13 cellular contexts compared by ENCODE assay signal in the genomic region with DNA sequence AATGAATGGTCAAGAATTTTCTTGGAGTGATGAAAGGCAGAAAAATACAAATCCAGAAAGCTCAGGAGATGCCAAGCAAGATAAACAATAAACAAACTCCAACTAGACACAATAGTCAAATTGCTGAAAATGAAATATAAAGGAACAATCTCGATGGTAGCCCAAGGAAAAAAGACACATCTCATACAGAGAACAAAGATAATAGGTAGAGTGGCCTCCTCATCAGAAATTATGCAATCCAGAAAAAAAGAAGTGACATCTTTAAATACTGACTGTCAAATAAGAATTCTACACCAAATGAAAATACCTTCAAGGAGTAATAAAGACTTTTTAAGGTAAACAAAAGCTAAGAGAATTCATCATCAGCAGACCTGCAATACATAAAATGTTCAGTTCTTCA.
DNase-seq lines count a peak whose midpoint lies in the region; ATAC-seq and TF ChIP-seq lines count a peak whose summit lies in the region.
"Had no signal": no experiment of that assay in that cellular context is flagged by ENCODE, and none has a peak within 500 bp of the region (broad histone marks: within the 10 kb centered on the region; RNA-seq: fewer than 3 reads in every experiment).

No MANE protein-coding gene starts in this region.

- H3K9ac ChIP-seq in OCI-LY1 (ENCODE audit: low read length), result peak overlapping the region; percentile 92; the same call in 1 of the 2 replicates
- H3K9ac ChIP-seq: GM23248 had no signal

- H3K27ac ChIP-seq in cardiac muscle cell, result peak overlapping the region; percentile 2
- no peak overlapping the region for H3K27ac ChIP-seq in right atrium auricular region
- peak overlapping the region; percentile 100 for H3K27ac ChIP-seq in OCI-LY1 (ENCODE audit: low read depth, low read length, poor library complexity, severe bottlenecking)
- H3K27ac ChIP-seq: C4-2B, GM23248 had no signal

- no peaks in the 10 kb centered on the region for H3K9me2 ChIP-seq in OCI-LY1 (ENCODE audit: low read depth, low read length)

- H3K27ac Mint-ChIP-seq in effector memory CD8-positive, alpha-beta T cell, result peak overlapping the region; percentile 95
- peak overlapping the region; percentile 4 for H3K27ac Mint-ChIP-seq in type B pancreatic cell

- intact Hi-C loops in sciatic nerve (cut with DNase I), result no loop called here

- no peaks in the 10 kb centered on the region for H3K36me3 ChIP-seq in cardiac muscle cell
- H3K36me3 ChIP-seq in right atrium auricular region, result no peaks in the 10 kb centered on the region
- H3K36me3 ChIP-seq in OCI-LY1 (ENCODE audit: insufficient read depth, low read length), result peaks cover 13% of the 10 kb centered on the region

- peaks cover 22% of the 10 kb centered on the region for H3K4me1 ChIP-seq in cardiac muscle cell (ENCODE audit: low read depth)
- peaks cover 0 to 29% of the 10 kb centered on the region in 2 donors for H3K4me1 ChIP-seq in right atrium auricular region
- H3K4me1 ChIP-seq in OCI-LY1 (ENCODE audit: insufficient read depth, low read length, severe bottlenecking), result peaks cover 49% of the 10 kb centered on the region

- no peaks in the 10 kb centered on the region for H3K9me3 Mint-ChIP-seq in effector memory CD8-positive, alpha-beta T cell
- no peaks in the 10 kb centered on the region for H3K9me3 Mint-ChIP-seq in type B pancreatic cell

- H3K27me3 Mint-ChIP-seq in effector memory CD8-positive, alpha-beta T cell, result no peaks in the 10 kb centered on the region
- H3K27me3 Mint-ChIP-seq in type B pancreatic cell, result no peaks in the 10 kb centered on the region

- no peak overlapping the region for H3K4me3 ChIP-seq in cardiac muscle cell
- H3K4me3 ChIP-seq in right atrium auricular region, result no peak overlapping the region
- no peak overlapping the region for H3K4me3 ChIP-seq in OCI-LY1 (ENCODE audit: low read depth, low read length, poor library complexity, severe bottlenecking)
- H3K4me3 ChIP-seq: GM23248 had no signal

- H3K27me3 ChIP-seq in cardiac muscle cell (no peaks in the 10 kb centered on the region), right atrium auricular region (no peaks in the 10 kb centered on the region), OCI-LY1 (ENCODE audit: insufficient read depth, low read length) (no peaks in the 10 kb centered on the region)

- H3K9me3 ChIP-seq in cardiac muscle cell (ENCODE audit: low read depth), result no peaks in the 10 kb centered on the region
- H3K9me3 ChIP-seq in right atrium auricular region, result no peaks in the 10 kb centered on the region
- no peaks in the 10 kb centered on the region for H3K9me3 ChIP-seq in OCI-LY1 (ENCODE audit: low read length)

- H4K20me1 ChIP-seq in OCI-LY1 (ENCODE audit: insufficient read depth, low read length), result no peaks in the 10 kb centered on the region

- no peaks in the 10 kb centered on the region for H3K79me2 ChIP-seq in OCI-LY1 (ENCODE audit: insufficient read depth, low read length)

- ATAC-seq in effector memory CD8-positive, alpha-beta T cell (replicated peaks), result no peak
- ATAC-seq in sciatic nerve, result no peak
- no peak for ATAC-seq in HG03432 (IDR thresholded peaks at IDR 0.05; ENCODE audit: unreplicated experiment)

- H2AFZ ChIP-seq in OCI-LY1 (ENCODE audit: low read length), result no peak overlapping the region

- peaks cover 22 to 24% of the 10 kb centered on the region in 2 donors for H3K4me1 Mint-ChIP-seq in effector memory CD8-positive, alpha-beta T cell (ENCODE audit: low read depth in 2 of 2)
- H3K4me1 Mint-ChIP-seq in type B pancreatic cell (ENCODE audit: unreplicated experiment), result peaks cover 15% of the 10 kb centered on the region

- DNase-seq in cardiac muscle cell (ENCODE audit: low read depth in 1 of 2, low spot score in 1 of 2), result no peak
- DNase-seq in right atrium auricular region (ENCODE audit: low spot score), result no peak
- no peak for DNase-seq in effector memory CD8-positive, alpha-beta T cell
- no peak for DNase-seq in type B pancreatic cell (ENCODE audit: extremely low spot score, unreplicated experiment)
- no peak for DNase-seq in ACHN
- no peak for DNase-seq in sciatic nerve (ENCODE audit: low spot score)
- DNase-seq: DMS79 treated with DMSO at 0.1 percent for 48 hours, NCI-H187 treated with DMSO at 0.1 percent for 48 hours, NCI-H524 had no signal

- 0 out of 2 replicates have a peak, but pooled peaks cover 8% of the 10 kb centered on the region for H3F3A ChIP-seq in OCI-LY1 (ENCODE audit: insufficient read depth, low read length)

- peaks cover 3% of the 10 kb centered on the region for H3K36me3 Mint-ChIP-seq in effector memory CD8-positive, alpha-beta T cell (ENCODE audit: insufficient read depth)
- H3K36me3 Mint-ChIP-seq in type B pancreatic cell, result no peaks in the 10 kb centered on the region

- H3K4me2 ChIP-seq in OCI-LY1 (ENCODE audit: low read length), result peak overlapping the region; percentile 67; the same call in 1 of the 2 replicates

- in situ Hi-C loops in ACHN (cut with HindIII; ENCODE audit: low pct_ligation_motif_present, low pct_unique_long_range_greater_than_20kb, low sequenced_read_pairs), result no loop called here

- no peak for TF ChIP-seq CTCF in cardiac muscle cell (IDR thresholded peaks at IDR 0.05; ENCODE audit: low read depth, low read length)
- TF ChIP-seq CTCF in right atrium auricular region (IDR thresholded peaks at IDR 0.05), result no peak
- TF ChIP-seq CTCF in OCI-LY1 (IDR thresholded peaks at IDR 0.05; ENCODE audit: low read length), result no peak
- TF ChIP-seq CTCF in type B pancreatic cell (conservative IDR thresholded peaks at IDR 0.05), result no peak

- no peak overlapping the region for H3K4me3 Mint-ChIP-seq in effector memory CD8-positive, alpha-beta T cell
- H3K4me3 Mint-ChIP-seq in type B pancreatic cell, result no peak overlapping the region

Comparison
In these comparisons a context has a peak if more than half of its experiments do, and no peak if none do; other contexts are left out.
1. H3K27ac ChIP-seq: peak in cardiac muscle cell (single experiment) and OCI-LY1 (single experiment); none in right atrium auricular region (0 of 2).